Comparison of ENCODE assay signal across 15 cellular contexts in the genomic region with DNA sequence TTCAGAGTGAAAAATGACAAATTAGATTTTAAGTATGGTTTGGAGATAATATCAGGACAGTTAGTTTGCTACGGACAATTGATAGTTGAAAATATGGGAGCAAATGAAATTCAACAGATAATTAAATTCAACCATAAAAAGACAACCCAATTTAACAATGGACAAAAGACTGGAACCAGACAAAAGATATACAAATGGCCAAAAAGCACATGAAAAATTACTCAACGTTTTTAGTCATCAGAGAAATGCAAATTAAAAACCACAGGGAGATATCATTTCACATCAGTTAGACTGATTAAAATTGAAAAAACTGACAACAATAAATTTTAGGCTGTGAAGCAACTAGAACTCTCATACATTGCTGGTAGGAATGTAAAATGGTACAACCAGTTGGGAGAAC. TPM values are rescaled to one million over a fixed set of nuclear protein-coding genes. Genes with fewer than 3 reads are reported as not detected.
DNase-seq lines count a peak whose midpoint lies in the region; ATAC-seq and TF ChIP-seq lines count a peak whose summit lies in the region.
"Had no signal": no experiment of that assay in that cellular context is flagged by ENCODE, and none has a peak within 500 bp of the region (broad histone marks: within the 10 kb centered on the region; RNA-seq: fewer than 3 reads in every experiment).

No MANE protein-coding gene starts in this region.

- peaks cover 0 to 46% of the 10 kb centered on the region in 2 donors for H3K36me3 ChIP-seq in neuronal stem cell (replicated peaks in 1 of 2; ENCODE audit: control insufficient read depth in 2 of 2, insufficient read depth in 2 of 2, low read length in 2 of 2)

- H3K4me1 Mint-ChIP-seq in activated T-cell treated with anti-CD3 and anti-CD28 coated beads, Interleukin-2, amount 50 U/mL, for 24 hours (ENCODE audit: low read depth), result peaks cover 17% of the 10 kb centered on the region

- peaks cover 21% of the 10 kb centered on the region for H3K36me3 Mint-ChIP-seq in activated T-cell treated with anti-CD3 and anti-CD28 coated beads, Interleukin-2, amount 50 U/mL, for 24 hours (ENCODE audit: low read depth)

- H3K27me3 ChIP-seq in neuronal stem cell (ENCODE audit: control insufficient read depth in 3 of 3, insufficient read depth in 3 of 3, low read depth in 1 of 3, low read length in 3 of 3), result no peaks in the 10 kb centered on the region
- H3K27me3 ChIP-seq: BLaER1 had no signal

- H3K14ac ChIP-seq in neuronal stem cell (ENCODE audit: low read length), result no peak overlapping the region

- H3K18ac ChIP-seq in neuronal stem cell (ENCODE audit: low read length), result no peak overlapping the region

- H3K4me2 ChIP-seq in neuronal stem cell (ENCODE audit: insufficient read depth, low read length, poor library complexity, severe bottlenecking), result no peak overlapping the region
- H3K4me2 ChIP-seq: BLaER1 had no signal

- no peak overlapping the region for H3K9ac ChIP-seq in neuronal stem cell (ENCODE audit: low read depth, low read length, poor library complexity)
- H3K9ac ChIP-seq: BLaER1 had no signal

- peak; percentile 9 to 38 for ATAC-seq in activated CD4-positive, CD25-positive, alpha-beta regulatory T cell treated with anti-CD3 and anti-CD28 coated beads, Interleukin-2, amount 50 U/mL, for 24 hours
- no peak for ATAC-seq in SK-N-SH treated with all-trans-retinoic acid at 6 μM for 48 hours
- no peak for ATAC-seq in GM21381 (IDR thresholded peaks at IDR 0.05; ENCODE audit: unreplicated experiment)

- H3K27ac Mint-ChIP-seq in activated T-cell treated with anti-CD3 and anti-CD28 coated beads, Interleukin-2, amount 50 U/mL, for 24 hours, result no peak overlapping the region

- no CpG with 5 or more reads among the region's 2 CpGs for WGBS in neuronal stem cell (ENCODE audit: extremely low coverage in 2 of 2, insufficient read length in 2 of 2, insufficient replicate concordance in 1 of 2), 2 donors

- H2BK120ac ChIP-seq in neuronal stem cell (ENCODE audit: low read depth, low read length), result no peak overlapping the region

- H3K4me3 ChIP-seq in neuronal stem cell (ENCODE audit: low read length in 2 of 2), result no peak overlapping the region
- H3K4me3 ChIP-seq: BLaER1, HAP-1 had no signal

- H3K4ac ChIP-seq in neuronal stem cell (ENCODE audit: low read length), result no peak overlapping the region

- H4K8ac ChIP-seq in neuronal stem cell (ENCODE audit: low read depth, low read length), result no peak overlapping the region

- H3K23ac ChIP-seq in neuronal stem cell (ENCODE audit: low read depth, low read length, poor library complexity), result no peak overlapping the region

- H3K9me3 Mint-ChIP-seq in activated T-cell treated with anti-CD3 and anti-CD28 coated beads, Interleukin-2, amount 50 U/mL, for 24 hours, result no peaks in the 10 kb centered on the region
- H3K9me3 Mint-ChIP-seq: CD8-positive, alpha-beta memory T cell had no signal

- DNase-seq in activated CD4-positive, CD25-positive, alpha-beta regulatory T cell (lab: John Stamatoyannopoulos, UW), result no peak
- DNase-seq in fibroblast of gingiva (ENCODE audit: low read depth) (peak; percentile 27), neuronal stem cell (ENCODE audit: low spot score) (no peak), NCI-H1105 (lab: John Stamatoyannopoulos, UW) (no peak)
- DNase-seq in activated T-cell treated with anti-CD3 and anti-CD28 coated beads, Interleukin-2, amount 50 U/mL, for 24 hours, result no peak
- DNase-seq: AML-193; Caco-2; CD8-positive, alpha-beta memory T cell; DMS53; IMR-90 had no signal

- H3K4me1 ChIP-seq in neuronal stem cell (ENCODE audit: control insufficient read depth in 2 of 2, insufficient read depth in 1 of 2, low read depth in 1 of 2, low read length in 2 of 2), result peaks cover 0 to 6% of the 10 kb centered on the region in 2 donors

- no peaks in the 10 kb centered on the region for H3K27me3 Mint-ChIP-seq in activated T-cell treated with anti-CD3 and anti-CD28 coated beads, Interleukin-2, amount 50 U/mL, for 24 hours
- H3K27me3 Mint-ChIP-seq: CD8-positive, alpha-beta memory T cell had no signal

- H2BK5ac ChIP-seq in neuronal stem cell (ENCODE audit: low read length), result no peak overlapping the region

- no peaks in the 10 kb centered on the region for H3K79me1 ChIP-seq in neuronal stem cell (ENCODE audit: low read depth, low read length)

- no peak overlapping the region for H2BK12ac ChIP-seq in neuronal stem cell (ENCODE audit: low read length)

- no peak overlapping the region for H2BK15ac ChIP-seq in neuronal stem cell (ENCODE audit: low read length)

- H3K4me3 Mint-ChIP-seq in activated T-cell treated with anti-CD3 and anti-CD28 coated beads, Interleukin-2, amount 50 U/mL, for 24 hours, result no peak overlapping the region
- H3K4me3 Mint-ChIP-seq: CD8-positive, alpha-beta memory T cell had no signal

- H2AFZ ChIP-seq in neuronal stem cell (ENCODE audit: low read length), result no peak overlapping the region

- no peak overlapping the region for H4K91ac ChIP-seq in neuronal stem cell (ENCODE audit: low read depth, low read length, poor library complexity)

- peaks cover 0 to 7% of the 10 kb centered on the region in 2 donors for H3K9me3 ChIP-seq in neuronal stem cell (replicated peaks in 1 of 2; ENCODE audit: control insufficient read depth in 2 of 2, insufficient read depth in 1 of 2, low read depth in 1 of 2, low read length in 2 of 2)
- H3K9me3 ChIP-seq: BLaER1, Caco-2, HAP-1 had no signal

- no peak overlapping the region for H3K27ac ChIP-seq in neuronal stem cell (replicated peaks; ENCODE audit: low read length)
- H3K27ac ChIP-seq: BLaER1 had no signal

- H2AK5ac ChIP-seq in neuronal stem cell (ENCODE audit: low read depth, low read length), result no peak overlapping the region

TF ChIP-seq in SK-N-SH treated with all-trans-retinoic acid at 6 μM for 48 hours, 23 proteins besides CTCF, POLR2A, EP300 and RAD21:
- peak; percentile 19; the same call in 1 of the 2 replicates for TF ChIP-seq PATZ1 (CRISPR knock-in tag; IDR thresholded peaks at IDR 0.05; ENCODE audit: borderline replicate concordance)
- TF ChIP-seq ZFP30 (CRISPR knock-in tag; IDR thresholded peaks at IDR 0.05), result no peak
- TF ChIP-seq ZNF8 (CRISPR knock-in tag; IDR thresholded peaks at IDR 0.05), result 0 out of 2 replicates have a peak, but pooled peaks have one; percentile 11
- peak; percentile 85 for TF ChIP-seq ISL1 (CRISPR knock-in tag; IDR thresholded peaks at IDR 0.05)
- peak; percentile 30; the same call in 1 of the 2 replicates for TF ChIP-seq ZFP3 (CRISPR knock-in tag; IDR thresholded peaks at IDR 0.05)
- no peak for TF ChIP-seq TOX (CRISPR knock-in tag; IDR thresholded peaks at IDR 0.05; ENCODE audit: borderline replicate concordance)
- TF ChIP-seq ZNF70 (CRISPR knock-in tag; IDR thresholded peaks at IDR 0.05), result no peak
- TF ChIP-seq ZNF565 (CRISPR knock-in tag; conservative IDR thresholded peaks at IDR 0.05; ENCODE audit: low read depth), result no peak
- no peak for TF ChIP-seq GLIS3 (CRISPR knock-in tag; IDR thresholded peaks at IDR 0.05)
- TF ChIP-seq RARB (CRISPR knock-in tag; IDR thresholded peaks at IDR 0.05), result no peak
- TF ChIP-seq PPARA (CRISPR knock-in tag; IDR thresholded peaks at IDR 0.05; ENCODE audit: borderline replicate concordance), result no peak

RNA-seq across cellular contexts. Expression of gene SIK2, which starts 27.2 kb away (rescaled TPM):
- 7.0 TPM for polyA plus RNA-seq in neuronal stem cell (2013, experiment 1 of 2)
- 7.2 TPM for polyA plus RNA-seq in neuronal stem cell (2013, experiment 2 of 2)

Comparison
In these comparisons a context has a peak if more than half of its experiments do, and no peak if none do; other contexts are left out.
1. ATAC-seq: peak in activated CD4-positive, CD25-positive, alpha-beta regulatory T cell treated with anti-CD3 and anti-CD28 coated beads, Interleukin-2, amount 50 U/mL, for 24 hours (2 of 2); none in SK-N-SH treated with all-trans-retinoic acid at 6 μM for 48 hours (single experiment) and GM21381 (single experiment).